Comparison of ENCODE assay signal across 24 cellular contexts in the genomic region with DNA sequence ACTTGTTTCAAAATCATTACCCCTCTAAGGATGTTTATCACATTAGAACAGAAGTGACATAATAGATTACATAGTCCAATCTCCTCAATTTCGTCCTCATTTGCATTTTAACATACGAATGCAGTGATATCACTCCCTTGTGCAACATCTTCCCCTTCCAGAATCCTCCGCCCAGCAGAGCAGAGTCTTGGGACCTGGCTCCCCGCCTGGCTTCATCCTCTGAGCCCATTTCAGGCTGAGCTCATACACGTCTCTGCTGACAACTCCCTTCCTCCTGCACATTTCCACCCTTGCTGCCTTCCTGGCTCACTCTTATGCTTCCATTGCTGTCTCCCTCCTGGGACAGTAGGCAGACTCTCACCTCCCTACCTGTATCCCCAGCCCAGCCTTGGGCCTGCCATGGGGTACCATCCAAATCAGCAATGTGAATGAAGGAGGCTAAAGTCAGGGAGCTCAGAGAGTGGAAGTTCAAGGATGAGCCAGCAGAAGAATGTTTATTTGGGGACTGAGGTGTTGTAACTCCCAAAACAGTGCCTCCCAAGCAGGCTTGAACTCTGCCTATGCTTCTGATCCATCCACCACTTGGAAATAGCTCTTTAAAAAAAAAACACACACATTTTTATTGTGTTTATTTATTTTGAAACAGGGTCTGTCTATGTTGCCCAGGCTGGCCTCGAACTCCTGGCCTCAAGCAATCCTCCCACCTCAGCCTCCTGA.
DNase-seq lines count a peak whose midpoint lies in the region; ATAC-seq and TF ChIP-seq lines count a peak whose summit lies in the region.
"Had no signal": no experiment of that assay in that cellular context is flagged by ENCODE, and none has a peak within 500 bp of the region (broad histone marks: within the 10 kb centered on the region; RNA-seq: fewer than 3 reads in every experiment).

No MANE protein-coding gene starts in this region.

- H3K4me1 Mint-ChIP-seq in nephron progenitor cell: peaks cover 14% of the 10 kb centered on the region
- H3K4me1 Mint-ChIP-seq: IgD-negative memory B cell had no signal

- H3K4me1 ChIP-seq in heart right ventricle (no peaks in the 10 kb centered on the region), mucosa of descending colon (ENCODE audit: low read depth) (no peaks in the 10 kb centered on the region), gastrocnemius medialis (no peaks in the 10 kb centered on the region)
- H3K4me1 ChIP-seq in effector memory CD4-positive, alpha-beta T cell (ENCODE audit: control insufficient read depth, insufficient read depth, low read length, poor library complexity, severe bottlenecking): no peaks in the 10 kb centered on the region
- H3K4me1 ChIP-seq: Peyer's patch had no signal

- H3K27me3 ChIP-seq in heart right ventricle (peaks cover 0 to 21% (median 0%) of the 10 kb centered on the region in 7 donors), gastrocnemius medialis (no peaks in the 10 kb centered on the region), WERI-Rb-1 (ENCODE audit: insufficient read depth, low read depth, severe bottlenecking) (peaks cover 44% of the 10 kb centered on the region)
- H3K27me3 ChIP-seq in effector memory CD4-positive, alpha-beta T cell (replicated peaks; ENCODE audit: control insufficient read depth, insufficient read depth, low read length, poor library complexity, severe bottlenecking): no peaks in the 10 kb centered on the region
- H3K27me3 ChIP-seq: Peyer's patch had no signal

- in situ Hi-C loops in gastrocnemius medialis (cut with MboI; ENCODE audit: low sequenced_read_pairs in 4 of 4): no loop called here

- intact Hi-C loops in heart right ventricle (cut with DNase I) (no loop called here), mucosa of descending colon (cut with DNase I, micrococcal nuclease) (no loop called here), gastrocnemius medialis (cut with DNase I; ENCODE audit: low total_unique reads) (no loop called here)

- peaks cover under 1% of the 10 kb centered on the region for H3K27me3 Mint-ChIP-seq in nephron progenitor cell (ENCODE audit: low read depth, poor library complexity)
- H3K27me3 Mint-ChIP-seq: IgD-negative memory B cell had no signal

- DNase-seq in AG20443 (ENCODE audit: low spot score) (peak; percentile 12), heart right ventricle (peak; percentile 4 to 29), mucosa of descending colon (peak in 1 of 3 donors; percentile 7), gastrocnemius medialis (peak; percentile 2 to 66), nephron progenitor cell (no peak), NCI-H1048 (lab: John Stamatoyannopoulos, UW) (no peak), WERI-Rb-1 (no peak)
- no peak for DNase-seq in effector memory CD4-positive, alpha-beta T cell
- DNase-seq: 8988T, AML-193, C1 segment of cervical spinal cord, GM23248, H9, HFFc6, MV-4-11, NCI-H1417, NCI-H1694 treated with DMSO at 0.1 percent for 48 hours, NCI-H2081 treated with DMSO at 0.1 percent for 48 hours, NCI-H2171 treated with DMSO at 0.1 percent for 48 hours, NCI-H524 treated with DMSO at 0.1 percent for 48 hours, NCI-H82 had no signal

- H3K4me3 ChIP-seq in heart right ventricle (no peak overlapping the region), mucosa of descending colon (no peak overlapping the region), gastrocnemius medialis (no peak overlapping the region), WERI-Rb-1 (ENCODE audit: low read depth, low read length) (no peak overlapping the region)
- no peak overlapping the region for H3K4me3 ChIP-seq in effector memory CD4-positive, alpha-beta T cell (ENCODE audit: insufficient read depth, low read depth, low read length, poor library complexity, severe bottlenecking)
- H3K4me3 ChIP-seq: GM12878, GM23248, Peyer's patch had no signal

- TF ChIP-seq POLR2A in gastrocnemius medialis (IDR thresholded peaks at IDR 0.05): no peak

- H3K27ac ChIP-seq in heart right ventricle: no peak overlapping the region
- H3K27ac ChIP-seq in gastrocnemius medialis: no peak overlapping the region
- H3K27ac ChIP-seq in WERI-Rb-1: no peak overlapping the region
- no peak overlapping the region for H3K27ac ChIP-seq in effector memory CD4-positive, alpha-beta T cell (ENCODE audit: insufficient read depth, low read length, poor library complexity, severe bottlenecking)
- H3K27ac ChIP-seq: GM23248, Peyer's patch had no signal

- H3K36me3 Mint-ChIP-seq in nephron progenitor cell (ENCODE audit: low read depth): no peaks in the 10 kb centered on the region

- no peaks in the 10 kb centered on the region for H3K36me3 ChIP-seq in heart right ventricle
- H3K36me3 ChIP-seq in mucosa of descending colon (ENCODE audit: low read depth): no peaks in the 10 kb centered on the region
- no peaks in the 10 kb centered on the region for H3K36me3 ChIP-seq in gastrocnemius medialis
- H3K36me3 ChIP-seq in WERI-Rb-1: no peaks in the 10 kb centered on the region
- no peaks in the 10 kb centered on the region for H3K36me3 ChIP-seq in effector memory CD4-positive, alpha-beta T cell (ENCODE audit: control insufficient read depth, insufficient read depth, low read length)
- H3K36me3 ChIP-seq: Peyer's patch had no signal

- peak in 4 of 8 donors; percentile 14 to 97 (median 70) for ATAC-seq in heart right ventricle
- peak; percentile 21 for ATAC-seq in mucosa of descending colon
- peak; percentile 54 to 90 for ATAC-seq in gastrocnemius medialis
- ATAC-seq: GM12878 had no signal

- WGBS in heart right ventricle, 2 donors: 53 to 58% methylated on average over 6 of the region's 6 CpGs

- TF ChIP-seq CTCF in heart right ventricle (IDR thresholded peaks at IDR 0.05): no peak
- TF ChIP-seq CTCF in mucosa of descending colon (IDR thresholded peaks at IDR 0.05): no peak
- TF ChIP-seq CTCF in gastrocnemius medialis (IDR thresholded peaks at IDR 0.05 in 4 of 5, conservative IDR thresholded peaks at IDR 0.05 in 1 of 5): no peak
- no peak for TF ChIP-seq CTCF in nephron progenitor cell (IDR thresholded peaks at IDR 0.05)
- no peak for TF ChIP-seq CTCF in WERI-Rb-1 (IDR thresholded peaks at IDR 0.05; ENCODE audit: low read depth, low read length)

- H3K9me3 ChIP-seq in heart right ventricle: peaks cover 0 to 2% (median 0%) of the 10 kb centered on the region in 11 donors
- H3K9me3 ChIP-seq in mucosa of descending colon: no peaks in the 10 kb centered on the region
- H3K9me3 ChIP-seq in gastrocnemius medialis: no peaks in the 10 kb centered on the region
- no peaks in the 10 kb centered on the region for H3K9me3 ChIP-seq in WERI-Rb-1 (ENCODE audit: severe bottlenecking)
- no peaks in the 10 kb centered on the region for H3K9me3 ChIP-seq in effector memory CD4-positive, alpha-beta T cell (ENCODE audit: control insufficient read depth, low read length)
- H3K9me3 ChIP-seq: Peyer's patch had no signal

- no peak overlapping the region for H3K4me3 Mint-ChIP-seq in nephron progenitor cell
- H3K4me3 Mint-ChIP-seq: H9, HFFc6, IgD-negative memory B cell had no signal

- no peak overlapping the region for H3K27ac Mint-ChIP-seq in nephron progenitor cell
- H3K27ac Mint-ChIP-seq: H9, HFFc6, IgD-negative memory B cell had no signal

- no peaks in the 10 kb centered on the region for H3K9me3 Mint-ChIP-seq in nephron progenitor cell
- H3K9me3 Mint-ChIP-seq: H9 had no signal

Comparison
In these comparisons a context has a peak if more than half of its experiments do, and no peak if none do; other contexts are left out.
1. DNase-seq: peak in AG20443 (single experiment), heart right ventricle (2 of 2) and gastrocnemius medialis (2 of 2); none in nephron progenitor cell (single experiment), NCI-H1048 (single experiment), WERI-Rb-1 (single experiment) and effector memory CD4-positive, alpha-beta T cell (0 of 3).